Comparison of ENCODE assay signal across 11 cellular contexts in the genomic region with DNA sequence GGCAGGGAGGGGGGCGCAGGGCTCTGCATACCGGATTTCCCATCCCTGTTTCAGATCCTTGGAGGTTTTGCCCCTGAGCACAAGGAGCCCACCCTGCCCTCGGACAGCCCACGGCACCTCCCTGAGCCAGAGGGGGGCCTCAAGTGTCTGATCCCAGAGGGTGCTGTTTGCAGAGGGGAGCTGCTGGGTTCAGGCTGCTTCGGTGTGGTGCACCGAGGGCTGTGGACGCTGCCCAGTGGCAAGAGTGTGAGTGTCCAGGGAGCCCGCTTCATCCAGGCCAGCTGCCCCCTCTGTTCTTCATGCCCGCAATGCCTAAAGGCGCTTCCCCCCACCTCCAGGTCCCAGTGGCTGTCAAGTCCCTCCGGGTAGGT. TPM values are rescaled to one million over a fixed set of nuclear protein-coding genes. Genes with fewer than 3 reads are reported as not detected.
DNase-seq lines count a peak whose midpoint lies in the region; FAIRE-seq and TF ChIP-seq lines count a peak whose summit lies in the region.
"Had no signal": no experiment of that assay in that cellular context is flagged by ENCODE, and none has a peak within 500 bp of the region (broad histone marks: within the 10 kb centered on the region; RNA-seq: fewer than 3 reads in every experiment).

No MANE protein-coding gene starts in this region.

- H4K20me1 ChIP-seq in DOHH2 (ENCODE audit: control insufficient read depth, insufficient read depth, low read depth, low read length) (no peaks in the 10 kb centered on the region), H1 (replicated peaks in 1 of 2; ENCODE audit: control insufficient read depth in 1 of 2, insufficient read depth in 2 of 2, low read length in 2 of 2) (peaks cover 0 to 10% of the 10 kb centered on the region in 2 experiments)

- no peaks in the 10 kb centered on the region for H3K9me2 ChIP-seq in DOHH2 (replicated peaks; ENCODE audit: control insufficient read depth, low read length)

- no peak for TF ChIP-seq RAD21 in H1 (IDR thresholded peaks at IDR 0.05 in 1 of 2, conservative IDR thresholded peaks at IDR 0.05 in 1 of 2; ENCODE audit: low read depth in 2 of 2, low read length in 2 of 2)

- H3K23me2 ChIP-seq in H1 (ENCODE audit: low read depth, low read length) = peaks cover 12% of the 10 kb centered on the region; the same call in 1 of the 2 replicates

- no peak overlapping the region for H2AFZ ChIP-seq in H1 (ENCODE audit: low read length)

- H3K23ac ChIP-seq in H1 (ENCODE audit: insufficient read length) = no peak overlapping the region

- H4K91ac ChIP-seq in H1 (replicated peaks; ENCODE audit: insufficient read length, low read length) = no peak overlapping the region

- WGBS in H1 (ENCODE audit: extremely low coverage in 1 of 2, insufficient coverage in 1 of 2, insufficient read length in 1 of 2, insufficient replicate concordance in 2 of 2, low coverage in 1 of 2, low lambda C conversion rate in 2 of 2, missing lambda C conversion rate in 1 of 2), 2 experiments = 95% methylated on average over 9 of the region's 11 CpGs; no CpG with 5 or more reads in 1 of the 2 experiments
- WGBS in sigmoid colon, 2 donors = 87 to 94% methylated on average over 11 of the region's 11 CpGs

- no peak for DNase-seq in Jurkat, Clone E6-1 (ENCODE audit: low read depth, low spot score)
- DNase-seq in H1 (ENCODE audit: low read depth in 1 of 2, low spot score in 2 of 2) (no peak), sigmoid colon (no peak), iPS-NIHi7 (ENCODE audit: extremely low spot score) (no peak), NCI-H69 (lab: John Stamatoyannopoulos, UW) (no peak), medulla oblongata (ENCODE audit: extremely low spot score) (no peak)
- DNase-seq: NCI-H446 treated with DMSO at 0.1 percent for 48 hours, SJCRH30 had no signal

- H3K79me2 ChIP-seq in DOHH2 (ENCODE audit: control insufficient read depth, low read length) (no peaks in the 10 kb centered on the region), H1 (ENCODE audit: control insufficient read depth in 1 of 2, insufficient read depth in 2 of 2, low read length in 2 of 2) (no peaks in the 10 kb centered on the region)

- H3K18ac ChIP-seq in H1 (ENCODE audit: extremely low read depth, low read length) = no peak overlapping the region

- H3K27ac ChIP-seq in DOHH2 (ENCODE audit: low read depth, low read length) (no peak overlapping the region), H1 (ENCODE audit: low read depth, low read length) (no peak overlapping the region), sigmoid colon (peak overlapping the region in 1 of 4 donors; percentile 48)
- H3K27ac ChIP-seq: SJCRH30 had no signal

- H2BK120ac ChIP-seq in H1 (replicated peaks; ENCODE audit: low read depth, low read length) = no peak overlapping the region

- intact Hi-C loops in sigmoid colon (cut with DNase I) = loop anchor here (5.0 kb wide), 1 partner anchor 179 kb away; a partner anchor contains a TSS

- TF ChIP-seq POLR2A in H1 (IDR thresholded peaks at IDR 0.05; ENCODE audit: control extremely low read depth in 1 of 2, low read depth in 2 of 2, low read length in 2 of 2) = no peak
- no peak for TF ChIP-seq POLR2A in sigmoid colon (IDR thresholded peaks at IDR 0.05)

- CTCF ChIA-PET in H1 (lab: Charles Lee; ENCODE audit: partially characterized antibody) = interaction anchor here (0.8 to 4.0 kb wide), 8 partner anchors 10 to 119 kb away, joined by 3 to 21 read pairs (median 7); a partner anchor contains a TSS

- FAIRE-seq in H1 (lab: Jason Lieb, UNC) = no peak

- H4K8ac ChIP-seq in H1 (ENCODE audit: extremely low read depth, insufficient read depth, low read length) = peak overlapping the region; percentile 45; the same call in 1 of the 2 replicates

- peak overlapping the region; percentile 27 for H3K4ac ChIP-seq in H1 (replicated peaks; ENCODE audit: insufficient read length, low read depth, low read length)

- H3F3A ChIP-seq in DOHH2 (ENCODE audit: control insufficient read depth, insufficient read depth) = no peaks in the 10 kb centered on the region

- H3K9me3 ChIP-seq in DOHH2 (ENCODE audit: control insufficient read depth, insufficient read depth, low read length) (peaks cover 6% of the 10 kb centered on the region), H1 (ENCODE audit: insufficient read depth in 2 of 2, low read depth in 1 of 2, low read length in 1 of 2) (peaks cover 0 to 7% of the 10 kb centered on the region in 2 experiments; a peak in 1 of 4 replicates), sigmoid colon (no peaks in the 10 kb centered on the region)

- TF ChIP-seq CTCF in DOHH2 (IDR thresholded peaks at IDR 0.05; ENCODE audit: low read depth, low read length, poor library complexity, severe bottlenecking) = no peak
- no peak for TF ChIP-seq CTCF in H1 (IDR thresholded peaks at IDR 0.05; ENCODE audit: control extremely low read depth in 1 of 3, insufficient read depth in 1 of 3, low read depth in 1 of 3, low read length in 3 of 3)
- TF ChIP-seq CTCF in sigmoid colon (IDR thresholded peaks at IDR 0.05) = no peak

- peaks cover 3% of the 10 kb centered on the region; the same call in 1 of the 2 replicates for H3K79me1 ChIP-seq in H1 (ENCODE audit: low read depth, low read length)

- POLR2A ChIA-PET in H1 (lab: Charles Lee; ENCODE audit: partially characterized antibody) = interaction anchor here (0.7 to 3.7 kb wide), 12 partner anchors 10 to 100 kb away, joined by 3 to 16 read pairs (median 4); a partner anchor contains a TSS

- H3K4me1 ChIP-seq in DOHH2 (ENCODE audit: control insufficient read depth, low read length) (peaks cover 15% of the 10 kb centered on the region), H1 (replicated peaks in 1 of 4; ENCODE audit: control insufficient read depth in 3 of 4, insufficient read depth in 4 of 4, low read length in 3 of 4) (peaks cover 0 to 17% (median 10%) of the 10 kb centered on the region in 4 experiments; a peak in 6 of 7 replicates), sigmoid colon (peaks cover 2 to 34% (median 30%) of the 10 kb centered on the region in 4 donors)
- H3K4me1 ChIP-seq: SJCRH30 had no signal

- no peak overlapping the region for H4K5ac ChIP-seq in H1 (ENCODE audit: insufficient read length, low read depth, low read length)

- 0 out of 2 replicates have a peak, but pooled peaks cover 6% of the 10 kb centered on the region for H3K27me3 ChIP-seq in DOHH2 (ENCODE audit: control insufficient read depth, low read length)
- peaks cover 0 to 39% (median 29%) of the 10 kb centered on the region in 4 experiments; a peak in 6 of 7 replicates for H3K27me3 ChIP-seq in H1 (replicated peaks in 1 of 4; ENCODE audit: control insufficient read depth in 3 of 4, extremely low read depth in 1 of 4, insufficient read depth in 3 of 4, low read length in 3 of 4)
- H3K27me3 ChIP-seq in sigmoid colon = no peaks in the 10 kb centered on the region
- H3K27me3 ChIP-seq: SJCRH30 had no signal

- no peak overlapping the region for H2AK5ac ChIP-seq in H1 (ENCODE audit: low read depth, low read length)

- no peak overlapping the region for H3K56ac ChIP-seq in H1 (replicated peaks; ENCODE audit: insufficient read length, low read depth, low read length)

- TF ChIP-seq EP300 in H1 (IDR thresholded peaks at IDR 0.05; ENCODE audit: borderline replicate concordance in 1 of 2, low read depth in 2 of 2, low read length in 2 of 2) (no peak), sigmoid colon (IDR thresholded peaks at IDR 0.05) (no peak)

- H2BK5ac ChIP-seq in H1 (ENCODE audit: low read depth, low read length) = no peak overlapping the region

- H3K4me3 ChIP-seq in DOHH2 (ENCODE audit: low read length) (no peak overlapping the region), H1 (ENCODE audit: extremely low read depth in 1 of 4, insufficient read depth in 2 of 4, low read depth in 3 of 4, low read length in 4 of 4) (peak overlapping the region in 1 of 4 experiments; percentile 60; a peak in 4 of 8 replicates), sigmoid colon (peak overlapping the region in 3 of 4 donors; percentile 39 to 49 (median 48))
- peak overlapping the region; percentile 60; the same call in 1 of the 2 replicates for H3K4me3 ChIP-seq in Jurkat, Clone E6-1 (ENCODE audit: low read length)
- H3K4me3 ChIP-seq: SJCRH30 had no signal

- no peak overlapping the region for H3K14ac ChIP-seq in H1 (ENCODE audit: insufficient read length)

- H3K9ac ChIP-seq in H1 (replicated peaks in 1 of 4; ENCODE audit: extremely low read depth in 1 of 4, low read depth in 3 of 4, low read length in 3 of 4) = no peak overlapping the region

- peak overlapping the region; percentile 91 for H3K4me2 ChIP-seq in DOHH2 (ENCODE audit: low read length)
- peak overlapping the region; percentile 78 for H3K4me2 ChIP-seq in H1 (ENCODE audit: insufficient read depth in 1 of 2, low read depth in 2 of 2, low read length in 2 of 2)

- H2BK20ac ChIP-seq in H1 (ENCODE audit: low read length) = no peak overlapping the region

- H2BK12ac ChIP-seq in H1 (ENCODE audit: low read depth, low read length) = no peak overlapping the region; the same call in 1 of the 2 replicates

- H3K36me3 ChIP-seq in DOHH2 (ENCODE audit: control insufficient read depth, low read length) (no peaks in the 10 kb centered on the region), H1 (ENCODE audit: control insufficient read depth in 2 of 4, insufficient read depth in 4 of 4, low read length in 3 of 4) (peaks cover 0 to 2% (median 0%) of the 10 kb centered on the region in 4 experiments; a peak in 1 of 8 replicates), sigmoid colon (peaks cover 0 to 8% (median 2%) of the 10 kb centered on the region in 4 donors)
- H3K36me3 ChIP-seq: SJCRH30 had no signal

- peak overlapping the region; percentile 96; the same call in 1 of the 2 replicates for H2BK15ac ChIP-seq in H1 (ENCODE audit: low read length)

RNA-seq across cellular contexts. Expression of a gene that starts 2.5 kb away (rescaled TPM):
- 8.3 TPM for polyA plus RNA-seq in Jurkat, Clone E6-1 (2012; ENCODE audit: insufficient read depth, insufficient read length)
- 7.6 and 8.7 TPM in 2 replicates for total RNA-seq in H1 (2021; fragmentation: NEBNext Ultra II Directional; extraction: Animal tissue kit (Norgen Biotek cat#: 25700))
- polyA plus RNA-seq in H1 (2011; rRNA removed) (9.5 and 13.4 TPM in 2 replicates), sigmoid colon (10 to 100 TPM in 2 of 3 donors, 1 to 10 TPM in 1; 8.4 to 14.6 (median 10.4) TPM)
- 11.4 TPM for polyA plus RNA-seq in H1 (2011; cell fraction: cytosol; rRNA removed)
- polyA plus RNA-seq in H1 (2011; cell fraction: nucleus; rRNA removed) = 29.0 TPM
- polyA plus RNA-seq in H1 (2012, experiment 1 of 2) = 4.3 to 9.7 TPM (median 7.4 TPM) in 4 replicates
- 10.4 TPM for polyA plus RNA-seq in H1 (2012, experiment 2 of 2)
- 4.5 TPM for polyA plus RNA-seq in H1 (2013, experiment 1 of 2)
- polyA plus RNA-seq in H1 (2013, experiment 2 of 2) = 4.4 TPM
- polyA minus RNA-seq in H1 (2011; rRNA and poly(A)+ RNA removed) = 10.3 and 12.6 TPM in 2 replicates
- 8.7 TPM for polyA minus RNA-seq in H1 (2011; cell fraction: cytosol; rRNA and poly(A)+ RNA removed)
- 15.5 TPM for polyA minus RNA-seq in H1 (2011; cell fraction: nucleus; rRNA and poly(A)+ RNA removed)
- 1 to 10 TPM; 2.1 to 5.4 (median 3.4) TPM for total RNA-seq in sigmoid colon
- total RNA-seq: SJCRH30 had no signal

RNA-seq across cellular contexts. Expression of a gene that starts 11.0 kb away (rescaled TPM):
- polyA plus RNA-seq in Jurkat, Clone E6-1 (2012; ENCODE audit: insufficient read depth, insufficient read length) = 25.5 TPM
- total RNA-seq in H1 (2021; fragmentation: NEBNext Ultra II Directional; extraction: Animal tissue kit (Norgen Biotek cat#: 25700)) = 35.7 and 38.7 TPM in 2 replicates
- polyA plus RNA-seq in H1 (2011; rRNA removed) = 36.1 and 69.0 TPM in 2 replicates
- polyA plus RNA-seq in H1 (2011; cell fraction: cytosol; rRNA removed) = 21.9 TPM
- 61.5 TPM for polyA plus RNA-seq in H1 (2011; cell fraction: nucleus; rRNA removed)
- 21.3 to 44.2 TPM (median 42.6 TPM) in 4 replicates for polyA plus RNA-seq in H1 (2012, experiment 1 of 2)
- 53.7 TPM for polyA plus RNA-seq in H1 (2012, experiment 2 of 2)
- 52.2 TPM for polyA plus RNA-seq in H1 (2013, experiment 1 of 2)
- 48.2 TPM for polyA plus RNA-seq in H1 (2013, experiment 2 of 2)
- 7.4 and 14.2 TPM in 2 replicates for polyA minus RNA-seq in H1 (2011; rRNA and poly(A)+ RNA removed)
- 25.2 TPM for polyA minus RNA-seq in H1 (2011; cell fraction: cytosol; rRNA and poly(A)+ RNA removed)
- 21.0 TPM for polyA minus RNA-seq in H1 (2011; cell fraction: nucleus; rRNA and poly(A)+ RNA removed)
- total RNA-seq in sigmoid colon = 10 to 100 TPM; 10.4 to 18.3 (median 14.2) TPM
- polyA plus RNA-seq in sigmoid colon = 10 to 100 TPM; 11.6 to 27.2 (median 18.0) TPM

RNA-seq across cellular contexts. Expression of a gene that starts 20.5 kb away (rescaled TPM):
- polyA plus RNA-seq in Jurkat, Clone E6-1 (2012; ENCODE audit: insufficient read depth, insufficient read length) = 137 TPM
- total RNA-seq in H1 (2021; fragmentation: NEBNext Ultra II Directional; extraction: Animal tissue kit (Norgen Biotek cat#: 25700)) = 97.0 and 104 TPM in 2 replicates
- 350 and 405 TPM in 2 replicates for polyA plus RNA-seq in H1 (2011; rRNA removed)
- polyA plus RNA-seq in H1 (2011; cell fraction: cytosol; rRNA removed) = 220 TPM
- polyA plus RNA-seq in H1 (2011; cell fraction: nucleus; rRNA removed) = 276 TPM
- polyA plus RNA-seq in H1 (2012, experiment 1 of 2) = 111 to 176 TPM (median 170 TPM) in 4 replicates
- 458 TPM for polyA plus RNA-seq in H1 (2012, experiment 2 of 2)
- polyA plus RNA-seq in H1 (2013, experiment 1 of 2) = 212 TPM
- 207 TPM for polyA plus RNA-seq in H1 (2013, experiment 2 of 2)
- 34.3 and 40.5 TPM in 2 replicates for polyA minus RNA-seq in H1 (2011; rRNA and poly(A)+ RNA removed)
- polyA minus RNA-seq in H1 (2011; cell fraction: cytosol; rRNA and poly(A)+ RNA removed) = 33.0 TPM
- 34.0 TPM for polyA minus RNA-seq in H1 (2011; cell fraction: nucleus; rRNA and poly(A)+ RNA removed)
- total RNA-seq in sigmoid colon = 100 to 1,000 TPM in 2 of 4 donors, 10 to 100 TPM in 2; 19.0 to 152 (median 99.7) TPM
- 100 to 1,000 TPM; 150 to 357 (median 235) TPM for polyA plus RNA-seq in sigmoid colon

RNA-seq across cellular contexts. Expression of a gene that starts 24.3 kb away (rescaled TPM):
- 10.8 TPM for polyA plus RNA-seq in Jurkat, Clone E6-1 (2012; ENCODE audit: insufficient read depth, insufficient read length)
- 62.6 and 62.8 TPM in 2 replicates for total RNA-seq in H1 (2021; fragmentation: NEBNext Ultra II Directional; extraction: Animal tissue kit (Norgen Biotek cat#: 25700))
- polyA plus RNA-seq in H1 (2011; rRNA removed) (21.2 and 45.6 TPM in 2 replicates), sigmoid colon (1 to 10 TPM in 1 of 3 donors, under 1 TPM in 2; 0.60 to 8.9 (median 0.69) TPM)
- polyA plus RNA-seq in H1 (2011; cell fraction: cytosol; rRNA removed) = 28.1 TPM
- polyA plus RNA-seq in H1 (2011; cell fraction: nucleus; rRNA removed) = 194 TPM
- polyA plus RNA-seq in H1 (2012, experiment 1 of 2) = 60.9 to 78.3 TPM (median 69.0 TPM) in 4 replicates
- polyA plus RNA-seq in H1 (2012, experiment 2 of 2) = 43.8 TPM
- 48.9 TPM for polyA plus RNA-seq in H1 (2013, experiment 1 of 2)
- 47.1 TPM for polyA plus RNA-seq in H1 (2013, experiment 2 of 2)
- 8.9 and 14.3 TPM in 2 replicates for polyA minus RNA-seq in H1 (2011; rRNA and poly(A)+ RNA removed)
- polyA minus RNA-seq in H1 (2011; cell fraction: cytosol; rRNA and poly(A)+ RNA removed) = 18.4 TPM
- polyA minus RNA-seq in H1 (2011; cell fraction: nucleus; rRNA and poly(A)+ RNA removed) = 22.7 TPM
- total RNA-seq in sigmoid colon = 10 to 100 TPM in 2 of 4 donors, 1 to 10 TPM in 2; 6.8 to 18.8 (median 10.4) TPM

RNA-seq across cellular contexts. Expression of a gene that starts 28.4 kb away (rescaled TPM):
- polyA plus RNA-seq in Jurkat, Clone E6-1 (2012; ENCODE audit: insufficient read depth, insufficient read length) = not detected
- 0.38 TPM in 1 of 2 replicates, not detected in the other for total RNA-seq in H1 (2021; fragmentation: NEBNext Ultra II Directional; extraction: Animal tissue kit (Norgen Biotek cat#: 25700))
- polyA plus RNA-seq in H1 (2011; rRNA removed) (not detected in 2 replicates), sigmoid colon (not detected)
- polyA plus RNA-seq in H1 (2011; cell fraction: cytosol; rRNA removed) = not detected
- not detected for polyA plus RNA-seq in H1 (2011; cell fraction: nucleus; rRNA removed)
- polyA plus RNA-seq in H1 (2012, experiment 1 of 2) = not detected in 4 replicates
- polyA plus RNA-seq in H1 (2012, experiment 2 of 2) = not detected
- polyA plus RNA-seq in H1 (2013, experiment 1 of 2) = not detected
- not detected for polyA plus RNA-seq in H1 (2013, experiment 2 of 2)
- polyA minus RNA-seq in H1 (2011; rRNA and poly(A)+ RNA removed) = not detected in 2 replicates
- not detected for polyA minus RNA-seq in H1 (2011; cell fraction: cytosol; rRNA and poly(A)+ RNA removed)
- polyA minus RNA-seq in H1 (2011; cell fraction: nucleus; rRNA and poly(A)+ RNA removed) = not detected
- not detected for total RNA-seq in sigmoid colon
- total RNA-seq: esophagus mucosa, lung, SJCRH30 had no signal
- polyA plus RNA-seq: lung had no signal
